ENCODE assay signal across 8 cellular contexts in the genomic region with DNA sequence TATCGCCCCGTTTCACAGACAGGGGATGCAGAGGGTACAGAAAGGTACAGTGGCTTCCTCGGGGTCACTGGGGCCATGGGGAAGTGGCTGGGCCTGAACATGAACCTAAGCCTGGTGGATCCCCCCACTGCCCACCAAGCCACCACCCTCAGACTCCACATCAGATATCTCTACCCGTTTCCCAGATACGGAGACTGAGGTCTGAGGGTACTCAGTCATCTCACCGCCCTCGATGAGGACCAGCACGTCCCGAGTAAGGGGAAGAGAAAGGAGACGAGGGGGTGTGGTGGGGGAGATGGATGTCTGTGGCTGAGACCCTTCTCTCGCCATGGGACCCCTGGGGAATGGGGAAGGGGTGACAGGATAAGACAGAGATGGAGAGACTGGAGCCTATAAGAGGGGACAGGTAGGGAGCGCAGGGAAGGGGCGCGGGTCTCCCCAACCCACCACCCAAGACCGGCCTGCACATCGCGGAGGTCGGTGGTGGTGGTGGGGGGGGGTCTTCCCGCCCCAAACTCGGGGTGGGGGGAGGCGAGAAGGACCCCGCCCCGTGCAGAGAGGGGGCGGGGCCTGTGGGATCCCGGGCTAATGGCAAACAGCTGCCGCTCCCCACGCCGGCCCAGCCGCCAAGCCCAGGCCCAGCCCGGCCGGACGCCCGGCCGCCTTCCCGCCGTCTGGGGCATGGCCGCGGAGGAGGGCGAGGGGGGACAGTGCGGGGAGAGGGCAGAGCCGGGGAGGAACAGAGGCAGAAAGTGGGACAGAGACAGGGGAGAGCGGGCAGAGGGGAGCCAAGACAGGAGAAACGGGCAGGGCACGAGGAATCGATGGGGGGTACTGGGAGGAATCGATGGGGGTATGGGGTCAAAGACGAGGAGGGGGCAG. TPM values are rescaled to one million over a fixed set of nuclear protein-coding genes. Genes with fewer than 3 reads are reported as not detected.
DNase-seq lines count a peak whose midpoint lies in the region; ATAC-seq and TF ChIP-seq lines count a peak whose summit lies in the region.

No MANE protein-coding gene starts in this region.

- no peak overlapping the region for H2BK15ac ChIP-seq in H9 (ENCODE audit: low read depth, low read length)

- no peak overlapping the region for H2BK5ac ChIP-seq in H9 (ENCODE audit: insufficient read length, low read length)

- H4K8ac ChIP-seq in H9 (replicated peaks; ENCODE audit: insufficient read length, low read depth, low read length), result no peak overlapping the region

- no peak for ATAC-seq in activated T-helper 17 cell treated with anti-CD3 and anti-CD28 coated beads, Interleukin-2, amount 50 U/mL, for 72 hours (replicated peaks)
- ATAC-seq in HG03108 (IDR thresholded peaks at IDR 0.05; ENCODE audit: unreplicated experiment) (no peak), GM21360 (IDR thresholded peaks at IDR 0.05; ENCODE audit: unreplicated experiment) (no peak)

- H3K27ac ChIP-seq in H9 (ENCODE audit: insufficient read length, low read depth, low read length) (no peak overlapping the region), left ventricle myocardium inferior (replicated peaks) (peak overlapping the region; percentile 95)

- intact Hi-C loops in left ventricle myocardium inferior (cut with micrococcal nuclease), result no loop called here

- H3T11ph ChIP-seq in H9 (ENCODE audit: low read length), result no peak overlapping the region

- H3K4me3 Mint-ChIP-seq in H9, result peak overlapping the region; percentile 76 to 96
- H3K4me3 Mint-ChIP-seq in activated T-helper 17 cell treated with anti-CD3 and anti-CD28 coated beads, Interleukin-2, amount 50 U/mL, for 72 hours, result peak overlapping the region; percentile 55

- H4K20me1 ChIP-seq in H9 (ENCODE audit: control insufficient read depth, insufficient read depth, insufficient read length), result no peaks in the 10 kb centered on the region

- H3K4ac ChIP-seq in H9 (ENCODE audit: low read depth, low read length), result no peak overlapping the region

- H2AK5ac ChIP-seq in H9 (ENCODE audit: insufficient read length, low read length), result no peak overlapping the region

- no peaks in the 10 kb centered on the region for H3K9me3 Mint-ChIP-seq in H9
- H3K9me3 Mint-ChIP-seq in activated T-helper 17 cell treated with anti-CD3 and anti-CD28 coated beads, Interleukin-2, amount 50 U/mL, for 72 hours, result no peaks in the 10 kb centered on the region

- H2BK20ac ChIP-seq in H9 (ENCODE audit: low read depth, low read length, poor library complexity, severe bottlenecking), result no peak overlapping the region

- H3K4me2 ChIP-seq in H9 (ENCODE audit: insufficient read depth, insufficient read length, low read length), result peak overlapping the region; percentile 72

- POLR2A ChIA-PET in AG04449 (lab: Yijun Ruan, JAX), result interaction anchor here (0.6 to 1.4 kb wide), 2 partner anchors 41 to 58 kb away, joined by 3 to 4 read pairs; no protein-coding TSS in a partner anchor

- H3K27me3 ChIP-seq in H9 (ENCODE audit: insufficient read depth, low read length) (no peaks in the 10 kb centered on the region), left ventricle myocardium inferior (ENCODE audit: low read depth) (no peaks in the 10 kb centered on the region)

- peaks cover 7 to 31% (median 31%) of the 10 kb centered on the region in 3 experiments; a peak in 6 of 7 replicates for H3K36me3 Mint-ChIP-seq in H9 (ENCODE audit: insufficient read depth in 1 of 3, low read depth in 3 of 3)
- no peaks in the 10 kb centered on the region for H3K36me3 Mint-ChIP-seq in activated T-helper 17 cell treated with anti-CD3 and anti-CD28 coated beads, Interleukin-2, amount 50 U/mL, for 72 hours (ENCODE audit: low read depth)

- peaks cover 6 to 13% of the 10 kb centered on the region in 2 experiments for H3K4me1 Mint-ChIP-seq in H9
- H3K4me1 Mint-ChIP-seq in activated T-helper 17 cell treated with anti-CD3 and anti-CD28 coated beads, Interleukin-2, amount 50 U/mL, for 72 hours, result no peaks in the 10 kb centered on the region

- H3K18ac ChIP-seq in H9 (ENCODE audit: insufficient read length, low read depth, low read length), result peak overlapping the region; percentile 56

- H4K5ac ChIP-seq in H9 (ENCODE audit: insufficient read length, low read depth, low read length), result no peak overlapping the region

- H3K4me1 ChIP-seq in H9 (ENCODE audit: insufficient read depth, low read length) (no peaks in the 10 kb centered on the region; the same call in 1 of the 2 replicates), left ventricle myocardium inferior (peaks cover 77% of the 10 kb centered on the region)

- H3K36me3 ChIP-seq in left ventricle myocardium inferior, result peaks cover 57% of the 10 kb centered on the region

- no peak overlapping the region for H2BK12ac ChIP-seq in H9 (ENCODE audit: insufficient read length, low read depth, low read length)

- peaks cover 4% of the 10 kb centered on the region for H3K23me2 ChIP-seq in H9 (ENCODE audit: insufficient read length, low read depth, low read length, poor library complexity, severe bottlenecking)

- H2BK120ac ChIP-seq in H9 (ENCODE audit: low read depth, low read length, poor library complexity, severe bottlenecking), result no peak overlapping the region

- no peaks in the 10 kb centered on the region for H3K79me2 ChIP-seq in H9 (ENCODE audit: insufficient read depth, low read length)

- peaks cover 2% of the 10 kb centered on the region; the same call in 1 of the 2 replicates for H3K27me3 Mint-ChIP-seq in H9 (ENCODE audit: low read depth)
- H3K27me3 Mint-ChIP-seq in activated T-helper 17 cell treated with anti-CD3 and anti-CD28 coated beads, Interleukin-2, amount 50 U/mL, for 72 hours, result peaks cover 9% of the 10 kb centered on the region

- H4K91ac ChIP-seq in H9 (ENCODE audit: insufficient read length, low read depth, low read length), result no peak overlapping the region

- no CpG with 5 or more reads among the region's 47 CpGs for WGBS in H9 (ENCODE audit: extremely low coverage, insufficient read length, low lambda C conversion rate)

- H3K56ac ChIP-seq in H9 (ENCODE audit: insufficient read length, low read depth, low read length), result no peak overlapping the region

- no peak overlapping the region for H3K14ac ChIP-seq in H9 (ENCODE audit: insufficient read depth, low read length)

- DNase-seq in AG04449 (ENCODE audit: low read depth, low spot score) (no peak), H9 (no peak), left ventricle myocardium inferior (peak; percentile 56), retinal pigment epithelial cell (ENCODE audit: low read depth) (no peak), NK-92 (lab: John Stamatoyannopoulos, UW; ENCODE audit: unreplicated experiment) (no peak)

- H3K4me3 ChIP-seq in AG04449 (ENCODE audit: low read depth, low read length), result peak overlapping the region; percentile 95
- peak overlapping the region; percentile 84 for H3K4me3 ChIP-seq in left ventricle myocardium inferior
- H3K4me3 ChIP-seq in retinal pigment epithelial cell (ENCODE audit: low read length), result peak overlapping the region; percentile 90

- CTCF ChIA-PET in AG04449 (lab: Yijun Ruan, JAX), result interaction anchor here (1.0 kb wide), 1 partner anchor 161 kb away, joined by 3 read pairs; no protein-coding TSS in a partner anchor

- no peaks in the 10 kb centered on the region for H3K79me1 ChIP-seq in H9 (ENCODE audit: insufficient read depth, low read depth, low read length, poor library complexity, severe bottlenecking)

- no peak for TF ChIP-seq CTCF in AG04449 (IDR thresholded peaks at IDR 0.05; ENCODE audit: insufficient read depth, low read length, missing control alignments)
- TF ChIP-seq CTCF in H9 (conservative IDR thresholded peaks at IDR 0.05), result no peak
- TF ChIP-seq CTCF in left ventricle myocardium inferior (IDR thresholded peaks at IDR 0.05; ENCODE audit: borderline replicate concordance), result no peak
- no peak for TF ChIP-seq CTCF in retinal pigment epithelial cell (conservative IDR thresholded peaks at IDR 0.05; ENCODE audit: low read depth, low read length)

- no peak overlapping the region for H2AFZ ChIP-seq in H9 (ENCODE audit: low read length)

- no peaks in the 10 kb centered on the region for H3K9me3 ChIP-seq in H9 (ENCODE audit: control insufficient read depth, low read depth, low read length)
- H3K9me3 ChIP-seq in left ventricle myocardium inferior (replicated peaks), result no peaks in the 10 kb centered on the region

- peak overlapping the region; percentile 20 for H3K9ac ChIP-seq in H9 (ENCODE audit: extremely low read depth, insufficient read length, low read length)

- H3K27ac Mint-ChIP-seq in H9, result peak overlapping the region in 1 of 3 experiments; percentile 68; a peak in 2 of 7 replicates
- no peak overlapping the region for H3K27ac Mint-ChIP-seq in activated T-helper 17 cell treated with anti-CD3 and anti-CD28 coated beads, Interleukin-2, amount 50 U/mL, for 72 hours

- no peak overlapping the region for H3K23ac ChIP-seq in H9 (ENCODE audit: insufficient read length, low read depth, low read length)

RNA-seq across cellular contexts. Expression of gene KANK2, which starts 0.7 kb away (rescaled TPM):
- total RNA-seq in H9 (2021), result 42.0 and 44.0 TPM in 2 replicates
- total RNA-seq in activated T-helper 17 cell treated with anti-CD3 and anti-CD28 coated beads, Interleukin-2, amount 50 U/mL, for 72 hours, result 1 to 10 TPM; 3.5 to 3.6 TPM
- total RNA-seq in left ventricle myocardium inferior, result 326 TPM

RNA-seq across cellular contexts. Expression of gene SPC24, which starts 41.1 kb away (rescaled TPM):
- 50.8 and 51.5 TPM in 2 replicates for total RNA-seq in H9 (2021)
- 10 to 100 TPM; 44.3 to 53.9 TPM for total RNA-seq in activated T-helper 17 cell treated with anti-CD3 and anti-CD28 coated beads, Interleukin-2, amount 50 U/mL, for 72 hours
- total RNA-seq in left ventricle myocardium inferior, result 3.9 TPM

RNA-seq across cellular contexts. Expression of gene ANGPTL8, which starts 42.8 kb away (rescaled TPM):
- total RNA-seq in H9 (2021) (not detected in 2 replicates), left ventricle myocardium inferior (not detected)
- total RNA-seq in activated T-helper 17 cell treated with anti-CD3 and anti-CD28 coated beads, Interleukin-2, amount 50 U/mL, for 72 hours, result not detected
